Comparison of ENCODE assay signal across 8 cellular contexts in the genomic region with DNA sequence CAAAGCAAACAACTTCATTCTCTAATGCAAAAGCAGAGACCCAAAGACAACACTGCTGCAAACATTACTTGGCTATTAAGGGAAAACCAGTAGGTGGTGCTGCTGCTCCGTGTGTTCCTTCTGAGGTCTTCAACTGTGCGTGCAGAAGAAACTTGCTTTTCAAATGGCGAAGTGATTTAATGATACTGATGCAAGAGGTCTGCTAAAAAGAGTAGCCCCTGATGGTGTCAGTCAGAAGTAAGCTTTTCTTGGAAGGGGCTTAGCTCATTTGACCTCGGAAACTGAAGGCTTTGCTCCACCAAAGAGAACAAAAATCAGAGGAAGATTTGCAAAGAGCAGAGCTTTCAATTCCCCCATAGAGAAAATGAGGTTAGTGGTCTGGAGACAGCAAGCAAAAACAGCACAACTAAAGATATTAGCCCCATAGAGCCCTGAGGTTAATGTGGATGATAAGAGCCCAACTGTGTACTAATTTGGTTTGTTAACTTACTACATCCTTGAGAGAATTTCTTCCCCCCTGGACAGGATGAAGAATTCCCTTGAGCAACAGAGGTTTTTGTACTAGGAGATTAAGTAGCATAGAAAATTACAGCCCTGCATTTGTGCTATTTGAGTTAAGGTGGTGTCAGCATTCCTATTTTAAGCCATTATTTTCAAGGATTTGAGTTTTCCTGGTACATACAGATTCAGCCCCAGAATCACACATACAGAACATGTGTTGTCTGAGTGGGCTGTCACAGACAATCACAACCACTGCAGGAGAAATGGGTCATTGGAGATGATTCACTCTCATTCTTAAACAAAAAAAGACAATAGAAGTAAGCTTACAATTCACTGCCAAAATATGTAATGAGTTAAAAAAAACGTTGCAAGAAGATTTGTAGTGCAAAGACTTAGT.
DNase-seq lines count a peak whose midpoint lies in the region; ATAC-seq, FAIRE-seq and TF ChIP-seq lines count a peak whose summit lies in the region.

No MANE protein-coding gene starts in this region.

- peak; percentile 86 for TF ChIP-seq CTCF in Loucy (conservative IDR thresholded peaks at IDR 0.05; ENCODE audit: low read length)
- peak; percentile 88 for TF ChIP-seq CTCF in astrocyte (IDR thresholded peaks at IDR 0.05; ENCODE audit: insufficient read depth, low read depth, low read length)

- no peak for FAIRE-seq in astrocyte (lab: Jason Lieb, UNC)

- peak; percentile 92 for DNase-seq in G401 (ENCODE audit: low spot score)
- DNase-seq in SJCRH30: peak; percentile 40 to 79
- peak; percentile 26 for DNase-seq in astrocyte (ENCODE audit: low read depth)
- DNase-seq in iPS DF 19.7 (ENCODE audit: low read depth, low spot score): peak; percentile 63
- peak; percentile 74 for DNase-seq in smooth muscle cell of the brain vasculature (ENCODE audit: low read depth, low spot score)
- DNase-seq in NCI-H226: no peak

- peaks cover 11% of the 10 kb centered on the region for H3K4me1 Mint-ChIP-seq in astrocyte (ENCODE audit: low read depth, unreplicated experiment)

- H3K4me3 ChIP-seq in Loucy (ENCODE audit: low read length, poor library complexity, severe bottlenecking) (no peak overlapping the region), SJCRH30 (no peak overlapping the region), astrocyte (ENCODE audit: insufficient read depth, low read depth, low read length) (no peak overlapping the region)

- H3K9me2 ChIP-seq in Loucy (replicated peaks; ENCODE audit: low read depth, low read length): no peaks in the 10 kb centered on the region

- peak; percentile 82 for ATAC-seq in GM21737 (IDR thresholded peaks at IDR 0.05; ENCODE audit: unreplicated experiment)

- no peaks in the 10 kb centered on the region for H3K27me3 Mint-ChIP-seq in astrocyte (ENCODE audit: low read depth, unreplicated experiment)

- H3K9me3 Mint-ChIP-seq in astrocyte (ENCODE audit: unreplicated experiment): no peaks in the 10 kb centered on the region

- no peaks in the 10 kb centered on the region for H3F3A ChIP-seq in Loucy (ENCODE audit: low read depth)

- H3K9me3 ChIP-seq in Loucy (ENCODE audit: insufficient read depth, low read depth, low read length): no peaks in the 10 kb centered on the region
- no peaks in the 10 kb centered on the region for H3K9me3 ChIP-seq in SJCRH30 (replicated peaks)
- H3K9me3 ChIP-seq in astrocyte (ENCODE audit: insufficient read depth, low read depth, low read length): no peaks in the 10 kb centered on the region

- H3K4me3 Mint-ChIP-seq in astrocyte (ENCODE audit: unreplicated experiment): peak overlapping the region; percentile 16

- H3K4me1 ChIP-seq in Loucy (ENCODE audit: insufficient read depth, low read length, poor library complexity, severe bottlenecking) (no peaks in the 10 kb centered on the region), SJCRH30 (no peaks in the 10 kb centered on the region), astrocyte (ENCODE audit: insufficient read depth, low read length) (peaks cover 6% of the 10 kb centered on the region)

- H3K36me3 ChIP-seq in Loucy (ENCODE audit: insufficient read depth, low read length) (no peaks in the 10 kb centered on the region), SJCRH30 (no peaks in the 10 kb centered on the region), astrocyte (ENCODE audit: insufficient read depth, low read length) (no peaks in the 10 kb centered on the region)

- no peaks in the 10 kb centered on the region for H3K79me2 ChIP-seq in Loucy (ENCODE audit: insufficient read depth, low read length)
- no peaks in the 10 kb centered on the region for H3K79me2 ChIP-seq in astrocyte (ENCODE audit: insufficient read depth, low read length)

- H3K4me2 ChIP-seq in Loucy (ENCODE audit: low read depth, low read length, poor library complexity, severe bottlenecking) (no peak overlapping the region), astrocyte (ENCODE audit: low read length) (peak overlapping the region; percentile 57)

- H3K9ac ChIP-seq in Loucy (ENCODE audit: low read depth, low read length, poor library complexity, severe bottlenecking) (no peak overlapping the region), astrocyte (ENCODE audit: low read length) (no peak overlapping the region)

- in situ Hi-C loops in G401 (cut with HindIII; ENCODE audit: low sequenced_read_pairs): no loop called here

- no peaks in the 10 kb centered on the region for H3K36me3 Mint-ChIP-seq in astrocyte (ENCODE audit: low read depth, unreplicated experiment)

- peak overlapping the region; percentile 48; the same call in 1 of the 2 replicates for H2AFZ ChIP-seq in Loucy (ENCODE audit: low read length)
- H2AFZ ChIP-seq in astrocyte (ENCODE audit: low read depth, low read length): no peak overlapping the region

- H3K27ac ChIP-seq in SJCRH30 (no peak overlapping the region), astrocyte (ENCODE audit: low read depth, low read length) (no peak overlapping the region)

- H4K20me1 ChIP-seq in Loucy (ENCODE audit: insufficient read depth, low read length, poor library complexity, severe bottlenecking) (no peaks in the 10 kb centered on the region), astrocyte (ENCODE audit: insufficient read depth, low read length) (no peaks in the 10 kb centered on the region)

- peak overlapping the region; percentile 60 for H3K27ac Mint-ChIP-seq in astrocyte (ENCODE audit: unreplicated experiment)

- no peaks in the 10 kb centered on the region for H3K27me3 ChIP-seq in Loucy (ENCODE audit: insufficient read depth, low read length, poor library complexity, severe bottlenecking)
- no peaks in the 10 kb centered on the region for H3K27me3 ChIP-seq in SJCRH30
- peaks cover 2% of the 10 kb centered on the region for H3K27me3 ChIP-seq in astrocyte (ENCODE audit: insufficient read depth, low read length)
